Comparison of ENCODE assay signal across 8 cellular contexts in the genomic region with DNA sequence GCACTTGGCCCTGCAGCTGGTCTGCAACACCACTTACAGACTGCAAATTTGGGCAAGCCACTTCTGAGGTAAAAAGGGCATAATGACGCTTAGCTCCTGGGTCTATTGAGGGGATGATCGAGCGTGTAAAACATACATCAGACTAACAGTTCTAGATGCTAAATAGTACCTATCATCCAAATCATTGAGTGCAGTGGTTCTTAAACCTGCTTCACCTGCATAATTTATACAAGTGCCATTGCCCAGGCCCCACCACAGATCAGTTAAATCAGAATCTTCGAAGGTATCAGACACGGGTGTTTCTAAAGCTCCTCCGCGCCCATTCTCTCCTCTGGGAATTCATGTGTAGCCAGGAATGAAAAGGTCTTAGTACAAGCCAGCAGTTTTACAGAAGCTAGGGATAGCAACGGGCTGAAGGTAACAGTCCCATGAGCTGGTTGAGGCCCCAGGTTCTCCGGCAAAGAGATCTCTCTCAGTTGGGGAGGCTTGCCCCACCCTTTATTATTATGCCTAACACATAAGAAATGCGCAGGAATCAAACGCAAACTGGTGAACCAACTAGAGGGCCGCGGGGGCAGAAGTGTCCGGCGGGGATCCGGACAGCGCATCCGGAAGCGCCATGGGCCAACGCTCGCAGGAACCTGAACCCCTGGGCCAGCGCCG. TPM values are rescaled to one million over a fixed set of nuclear protein-coding genes. Genes with fewer than 3 reads are reported as not detected.
DNase-seq lines count a peak whose midpoint lies in the region; ATAC-seq lines count a peak whose summit lies in the region.

No MANE protein-coding gene starts in this region.

- H3K27ac ChIP-seq in iPS-20b (ENCODE audit: low read length) (peak overlapping the region; percentile 86), subcutaneous abdominal adipose tissue (ENCODE audit: low read depth, low read length) (peak overlapping the region; percentile 93)

- peak overlapping the region; percentile 91 for H3K27ac Mint-ChIP-seq in activated CD4-positive, alpha-beta T cell treated with anti-CD3 and anti-CD28 coated beads, Interleukin-2, amount 10 ng/mL, durations not matched to agents 7 days and 5 days
- H3K27ac Mint-ChIP-seq in activated CD4-positive, alpha-beta memory T cell treated with anti-CD3 and anti-CD28 coated beads, Interleukin-2, amount 10 ng/mL, durations not matched to agents 7 days and 5 days: peak overlapping the region; percentile 90

- peak overlapping the region; percentile 98 for H3K4me3 Mint-ChIP-seq in activated CD4-positive, alpha-beta T cell treated with anti-CD3 and anti-CD28 coated beads, Interleukin-2, amount 10 ng/mL, durations not matched to agents 7 days and 5 days
- peak overlapping the region; percentile 96 for H3K4me3 Mint-ChIP-seq in activated CD4-positive, alpha-beta memory T cell treated with anti-CD3 and anti-CD28 coated beads, Interleukin-2, amount 10 ng/mL, durations not matched to agents 7 days and 5 days

- H3K9ac ChIP-seq in iPS-20b (ENCODE audit: low read depth, low read length): peak overlapping the region; percentile 87; the same call in 1 of the 2 replicates
- peak overlapping the region; percentile 64 to 88 (median 87) for H3K9ac ChIP-seq in subcutaneous abdominal adipose tissue (ENCODE audit: low read length in 5 of 5)

- peaks cover 7% of the 10 kb centered on the region; the same call in 1 of the 2 replicates for H3K4me1 ChIP-seq in iPS-20b (ENCODE audit: insufficient read depth, low read length)
- H3K4me1 ChIP-seq in subcutaneous abdominal adipose tissue (ENCODE audit: control insufficient read depth in 5 of 5, insufficient read depth in 5 of 5, low read length in 5 of 5): peaks cover 6 to 60% (median 55%) of the 10 kb centered on the region in 5 donors

- H3K36me3 ChIP-seq in iPS-20b (ENCODE audit: insufficient read depth, low read depth, low read length): peaks cover 33% of the 10 kb centered on the region
- H3K36me3 ChIP-seq in subcutaneous abdominal adipose tissue (ENCODE audit: control insufficient read depth in 5 of 5, insufficient read depth in 5 of 5, low read length in 5 of 5): peaks cover 0 to 36% (median 29%) of the 10 kb centered on the region in 5 donors

- H3K27me3 Mint-ChIP-seq in activated CD4-positive, alpha-beta T cell treated with anti-CD3 and anti-CD28 coated beads, Interleukin-2, amount 10 ng/mL, durations not matched to agents 7 days and 5 days: no peaks in the 10 kb centered on the region
- no peaks in the 10 kb centered on the region for H3K27me3 Mint-ChIP-seq in activated CD4-positive, alpha-beta memory T cell treated with anti-CD3 and anti-CD28 coated beads, Interleukin-2, amount 10 ng/mL, durations not matched to agents 7 days and 5 days

- POLR2A ChIA-PET in activated CD4-positive, alpha-beta T cell treated with anti-CD3 and anti-CD28 coated beads, Interleukin-2, amount 10 ng/mL, durations not matched to agents 7 days and 5 days (lab: Charles Lee): interaction anchor here (0.8 to 1.0 kb wide), 2 partner anchors 8 to 39 kb away, joined by 3 to 4 read pairs; no protein-coding TSS in a partner anchor
- POLR2A ChIA-PET in activated CD4-positive, alpha-beta memory T cell treated with anti-CD3 and anti-CD28 coated beads, Interleukin-2, amount 10 ng/mL, durations not matched to agents 7 days and 5 days (lab: Charles Lee): interaction anchor here (0.7 to 4.3 kb wide), 24 partner anchors 8 to 267 kb away, joined by 3 to 41 read pairs (median 6); a partner anchor contains a TSS

- peaks cover 30% of the 10 kb centered on the region for H3K36me3 Mint-ChIP-seq in activated CD4-positive, alpha-beta T cell treated with anti-CD3 and anti-CD28 coated beads, Interleukin-2, amount 10 ng/mL, durations not matched to agents 7 days and 5 days (ENCODE audit: low read depth)
- H3K36me3 Mint-ChIP-seq in activated CD4-positive, alpha-beta memory T cell treated with anti-CD3 and anti-CD28 coated beads, Interleukin-2, amount 10 ng/mL, durations not matched to agents 7 days and 5 days (ENCODE audit: low read depth): peaks cover 27% of the 10 kb centered on the region

- peak; percentile 32 for ATAC-seq in HG02973 (IDR thresholded peaks at IDR 0.05; ENCODE audit: unreplicated experiment)

- DNase-seq in activated CD4-positive, alpha-beta T cell treated with anti-CD3 and anti-CD28 coated beads, Interleukin-2, amount 10 ng/mL, durations not matched to agents 7 days and 5 days: no peak
- no peak for DNase-seq in activated CD4-positive, alpha-beta T cell treated with anti-CD3 and anti-CD28 coated beads for 1 hour
- no peak for DNase-seq in activated CD4-positive, alpha-beta memory T cell treated with anti-CD3 and anti-CD28 coated beads, Interleukin-2, amount 10 ng/mL, durations not matched to agents 7 days and 5 days
- no peak for DNase-seq in activated effector memory CD4-positive, alpha-beta T cell treated with Interleukin-2 at 50 U/mL for 16 hours
- DNase-seq in Kasumi-1 (lab: John Stamatoyannopoulos, UW): no peak

- H3K4me3 ChIP-seq in iPS-20b (ENCODE audit: low read length): peak overlapping the region; percentile 87
- peak overlapping the region; percentile 76 to 94 (median 86) for H3K4me3 ChIP-seq in subcutaneous abdominal adipose tissue (ENCODE audit: low read depth in 1 of 5, low read length in 5 of 5)

- no peaks in the 10 kb centered on the region for H3K27me3 ChIP-seq in iPS-20b (ENCODE audit: insufficient read depth, low read length)
- H3K27me3 ChIP-seq in subcutaneous abdominal adipose tissue (ENCODE audit: control insufficient read depth in 5 of 5, insufficient read depth in 4 of 5, low read length in 5 of 5): no peaks in the 10 kb centered on the region

- CTCF ChIA-PET in activated CD4-positive, alpha-beta T cell treated with anti-CD3 and anti-CD28 coated beads, Interleukin-2, amount 10 ng/mL, durations not matched to agents 7 days and 5 days (lab: Charles Lee): interaction anchor here (0.6 to 3.9 kb wide), 7 partner anchors 11 to 517 kb away, joined by 3 to 21 read pairs (median 5); a partner anchor contains a TSS
- CTCF ChIA-PET in activated CD4-positive, alpha-beta memory T cell treated with anti-CD3 and anti-CD28 coated beads, Interleukin-2, amount 10 ng/mL, durations not matched to agents 7 days and 5 days (lab: Charles Lee): interaction anchor here (1.0 to 2.3 kb wide), 4 partner anchors 10 to 175 kb away, joined by 3 to 11 read pairs (median 3); no protein-coding TSS in a partner anchor

- no peaks in the 10 kb centered on the region for H3K9me3 Mint-ChIP-seq in activated CD4-positive, alpha-beta T cell treated with anti-CD3 and anti-CD28 coated beads, Interleukin-2, amount 10 ng/mL, durations not matched to agents 7 days and 5 days
- H3K9me3 Mint-ChIP-seq in activated CD4-positive, alpha-beta memory T cell treated with anti-CD3 and anti-CD28 coated beads, Interleukin-2, amount 10 ng/mL, durations not matched to agents 7 days and 5 days: no peaks in the 10 kb centered on the region

- peaks cover 37% of the 10 kb centered on the region for H3K4me1 Mint-ChIP-seq in activated CD4-positive, alpha-beta T cell treated with anti-CD3 and anti-CD28 coated beads, Interleukin-2, amount 10 ng/mL, durations not matched to agents 7 days and 5 days
- H3K4me1 Mint-ChIP-seq in activated CD4-positive, alpha-beta memory T cell treated with anti-CD3 and anti-CD28 coated beads, Interleukin-2, amount 10 ng/mL, durations not matched to agents 7 days and 5 days: peaks cover 35% of the 10 kb centered on the region

- no peaks in the 10 kb centered on the region for H3K9me3 ChIP-seq in iPS-20b (ENCODE audit: insufficient read depth, low read depth, low read length)
- H3K9me3 ChIP-seq in subcutaneous abdominal adipose tissue (ENCODE audit: control insufficient read depth in 5 of 5, low read length in 5 of 5): no peaks in the 10 kb centered on the region

RNA-seq across cellular contexts. Expression of a gene that starts 0.7 kb away (rescaled TPM):
- 100 to 1,000 TPM in 1 of 2 experiments, 10 to 100 TPM in 1; 89.7 to 106 TPM for total RNA-seq in activated CD4-positive, alpha-beta T cell treated with anti-CD3 and anti-CD28 coated beads, Interleukin-2, amount 10 ng/mL, durations not matched to agents 7 days and 5 days
- 100 to 1,000 TPM; 117 to 121 TPM for total RNA-seq in activated CD4-positive, alpha-beta memory T cell treated with anti-CD3 and anti-CD28 coated beads, Interleukin-2, amount 10 ng/mL, durations not matched to agents 7 days and 5 days

RNA-seq across cellular contexts. Expression of a gene that starts 7.7 kb away (rescaled TPM):
- 1 to 10 TPM; 1.5 to 1.7 TPM for total RNA-seq in activated CD4-positive, alpha-beta T cell treated with anti-CD3 and anti-CD28 coated beads, Interleukin-2, amount 10 ng/mL, durations not matched to agents 7 days and 5 days
- total RNA-seq in activated CD4-positive, alpha-beta memory T cell treated with anti-CD3 and anti-CD28 coated beads, Interleukin-2, amount 10 ng/mL, durations not matched to agents 7 days and 5 days: 1 to 10 TPM; 1.3 to 2.0 TPM

RNA-seq across cellular contexts. Expression of a gene that starts 10.6 kb away (rescaled TPM):
- total RNA-seq in activated CD4-positive, alpha-beta T cell treated with anti-CD3 and anti-CD28 coated beads, Interleukin-2, amount 10 ng/mL, durations not matched to agents 7 days and 5 days: 10 to 100 TPM; 61.5 to 67.4 TPM
- total RNA-seq in activated CD4-positive, alpha-beta memory T cell treated with anti-CD3 and anti-CD28 coated beads, Interleukin-2, amount 10 ng/mL, durations not matched to agents 7 days and 5 days: 10 to 100 TPM; 89.6 to 91.8 TPM

RNA-seq across cellular contexts. Expression of a gene that starts 17.0 kb away (rescaled TPM):
- total RNA-seq in activated CD4-positive, alpha-beta T cell treated with anti-CD3 and anti-CD28 coated beads, Interleukin-2, amount 10 ng/mL, durations not matched to agents 7 days and 5 days: 10 to 100 TPM; 46.1 to 55.3 TPM
- total RNA-seq in activated CD4-positive, alpha-beta memory T cell treated with anti-CD3 and anti-CD28 coated beads, Interleukin-2, amount 10 ng/mL, durations not matched to agents 7 days and 5 days: 10 to 100 TPM; 48.8 to 50.9 TPM

RNA-seq across cellular contexts. Expression of a gene that starts 17.5 kb away (rescaled TPM):
- total RNA-seq in activated CD4-positive, alpha-beta T cell treated with anti-CD3 and anti-CD28 coated beads, Interleukin-2, amount 10 ng/mL, durations not matched to agents 7 days and 5 days: 100 to 1,000 TPM; 131 to 149 TPM
- 100 to 1,000 TPM; 132 to 133 TPM for total RNA-seq in activated CD4-positive, alpha-beta memory T cell treated with anti-CD3 and anti-CD28 coated beads, Interleukin-2, amount 10 ng/mL, durations not matched to agents 7 days and 5 days
